ENCODE assay signal across 26 cellular contexts in the genomic region with DNA sequence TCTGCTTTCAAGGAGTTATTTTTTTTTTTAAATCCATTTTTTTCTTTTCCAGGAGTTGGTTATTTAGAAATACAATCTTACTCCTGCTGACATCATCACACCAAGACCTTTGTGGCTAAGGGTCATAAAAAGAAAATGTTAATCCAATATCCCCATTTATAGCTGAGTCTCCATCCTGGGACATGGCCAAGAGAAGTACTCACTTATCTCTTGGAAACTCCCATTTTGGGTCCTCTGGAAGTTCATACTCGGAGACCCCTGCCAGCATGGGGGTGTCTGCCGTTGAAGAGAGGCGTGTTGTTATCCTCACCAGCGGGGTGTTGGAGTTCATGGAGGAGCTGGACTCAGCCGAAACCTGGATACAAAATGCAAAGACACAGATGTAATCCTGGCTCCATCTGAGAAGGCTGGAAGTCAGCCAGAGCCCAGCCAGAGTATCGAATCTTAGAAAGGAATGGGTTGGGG.
"Had no signal": no experiment of that assay in that cellular context is flagged by ENCODE, and none has a peak within 500 bp of the region (broad histone marks: within the 10 kb centered on the region; RNA-seq: fewer than 3 reads in every experiment).

No MANE protein-coding gene starts in this region.

- H3K4me1 Mint-ChIP-seq: activated CD4-positive, alpha-beta T cell treated with anti-CD3 and anti-CD28 coated beads for 36 hours; activated CD8-positive, alpha-beta memory T cell treated with anti-CD3 and anti-CD28 coated beads, Interleukin-2, amount 10 ng/mL, durations not matched to agents 7 days and 5 days; activated naive CD4-positive, alpha-beta T cell treated with anti-CD3 and anti-CD28 coated beads, Interleukin-2, amount 50 U/mL, for 24 hours; activated naive CD8-positive, alpha-beta T cell treated with anti-CD3 and anti-CD28 coated beads, Interleukin-2, amount 50 U/mL, for 24 hours had no signal

- H3K27me3 Mint-ChIP-seq: activated CD8-positive, alpha-beta memory T cell treated with anti-CD3 and anti-CD28 coated beads, Interleukin-2, amount 10 ng/mL, durations not matched to agents 7 days and 5 days; activated naive CD8-positive, alpha-beta T cell treated with anti-CD3 and anti-CD28 coated beads, Interleukin-2, amount 50 U/mL, for 24 hours; natural killer cell treated with Interleukin-12 subunit alpha and Interleukin-12 subunit beta and Interleukin-15 and Interleukin-18, amount 100 ng/mL, for 72 hours had no signal

- H3K4me3 Mint-ChIP-seq: activated CD4-positive, alpha-beta T cell treated with anti-CD3 and anti-CD28 coated beads for 36 hours; activated CD8-positive, alpha-beta memory T cell treated with anti-CD3 and anti-CD28 coated beads, Interleukin-2, amount 10 ng/mL, durations not matched to agents 7 days and 5 days; activated CD8-positive, alpha-beta T cell treated with anti-CD3 and anti-CD28 coated beads, Interleukin-2, amount 10 ng/mL, durations not matched to agents 7 days and 5 days; activated naive CD4-positive, alpha-beta T cell treated with anti-CD3 and anti-CD28 coated beads, Interleukin-2, amount 50 U/mL, for 24 hours; activated naive CD8-positive, alpha-beta T cell treated with anti-CD3 and anti-CD28 coated beads, Interleukin-2, amount 50 U/mL, for 24 hours; brain; endodermal cell; natural killer cell treated with Interleukin-12 subunit alpha and Interleukin-12 subunit beta and Interleukin-15 and Interleukin-18, amount 100 ng/mL, for 72 hours; T-helper 2 cell treated with Interferon-gamma antibody and Interleukin-4, amounts not matched to agents 5 μg/mL and 100 μg/mL, for 36 hours had no signal

- DNase-seq: activated CD4-positive, alpha-beta T cell treated with anti-CD3 and anti-CD28 coated beads for 36 hours; activated CD4-positive, CD25-positive, alpha-beta regulatory T cell; activated CD8-positive, alpha-beta memory T cell treated with anti-CD3 and anti-CD28 coated beads, Interleukin-2, amount 10 ng/mL, durations not matched to agents 7 days and 5 days; activated CD8-positive, alpha-beta T cell treated with anti-CD3 and anti-CD28 coated beads, Interleukin-2, amount 10 ng/mL, durations not matched to agents 7 days and 5 days; activated naive CD8-positive, alpha-beta T cell treated with anti-CD3 and anti-CD28 coated beads, Interleukin-2, amount 50 U/mL, for 24 hours; activated T-cell treated with anti-CD3 and anti-CD28 coated beads, Interleukin-2, amount 50 U/mL, for 48 hours; amygdala; cerebellar nuclear complex; endodermal cell; glutamatergic neuron; islet precursor cell; left ventricle myocardium superior; mucosa of descending colon; right cardiac atrium; stimulated activated CD4-positive, alpha-beta T cell treated with anti-CD3 and anti-CD28 coated beads, Interleukin-2, amount 100 ng/mL, for 48 hours; stimulated activated naive CD4-positive, alpha-beta T cell treated with Interleukin-2 at 50 U/mL for 16 hours; testis; transverse colon had no signal

- H3K4me1 ChIP-seq: testis, transverse colon had no signal

- ATAC-seq: activated CD4-positive, alpha-beta T cell treated with anti-CD3 and anti-CD28 coated beads for 36 hours; activated CD8-positive, alpha-beta memory T cell treated with anti-CD3 and anti-CD28 coated beads, Interleukin-2, amount 10 ng/mL, durations not matched to agents 7 days and 5 days; activated CD8-positive, alpha-beta T cell treated with anti-CD3 and anti-CD28 coated beads, Interleukin-2, amount 10 ng/mL, durations not matched to agents 7 days and 5 days; activated naive CD8-positive, alpha-beta T cell treated with anti-CD3 and anti-CD28 coated beads, Interleukin-2, amount 50 U/mL, for 24 hours; left ventricle myocardium superior; mucosa of descending colon; natural killer cell treated with Interleukin-12 subunit alpha and Interleukin-12 subunit beta and Interleukin-15 and Interleukin-18, amount 100 ng/mL, for 72 hours; right cardiac atrium had no signal

- H3K9me3 ChIP-seq: esophagus muscularis mucosa, mucosa of descending colon, testis, transverse colon had no signal

- H3K36me3 Mint-ChIP-seq: activated CD8-positive, alpha-beta memory T cell treated with anti-CD3 and anti-CD28 coated beads, Interleukin-2, amount 10 ng/mL, durations not matched to agents 7 days and 5 days; activated naive CD4-positive, alpha-beta T cell treated with anti-CD3 and anti-CD28 coated beads, Interleukin-2, amount 50 U/mL, for 24 hours; natural killer cell treated with Interleukin-12 subunit alpha and Interleukin-12 subunit beta and Interleukin-15 and Interleukin-18, amount 100 ng/mL, for 72 hours had no signal

- H3K4me3 ChIP-seq: cardiac muscle cell, esophagus muscularis mucosa, mucosa of descending colon, testis, transverse colon had no signal

- FAIRE-seq: frontal cortex had no signal

- H3K27ac Mint-ChIP-seq: activated CD4-positive, alpha-beta T cell treated with anti-CD3 and anti-CD28 coated beads for 36 hours; activated CD8-positive, alpha-beta memory T cell treated with anti-CD3 and anti-CD28 coated beads, Interleukin-2, amount 10 ng/mL, durations not matched to agents 7 days and 5 days; activated CD8-positive, alpha-beta T cell treated with anti-CD3 and anti-CD28 coated beads, Interleukin-2, amount 10 ng/mL, durations not matched to agents 7 days and 5 days; activated naive CD4-positive, alpha-beta T cell treated with anti-CD3 and anti-CD28 coated beads, Interleukin-2, amount 50 U/mL, for 24 hours; activated naive CD8-positive, alpha-beta T cell treated with anti-CD3 and anti-CD28 coated beads, Interleukin-2, amount 50 U/mL, for 24 hours; activated T-helper 2 cell treated with anti-CD3 and anti-CD28 coated beads, Interferon-gamma antibody, Interleukin-2, Interleukin-4, amounts not matched to agents 10 μg/mL and 5 μg/mL and 100 μg/mL, durations not matched to agents 14 hours and 24 hours and 36 hours; endodermal cell; natural killer cell treated with Interleukin-12 subunit alpha and Interleukin-12 subunit beta and Interleukin-15 and Interleukin-18, amount 100 ng/mL, for 72 hours; T-helper 2 cell treated with Interferon-gamma antibody and Interleukin-4, amounts not matched to agents 5 μg/mL and 100 μg/mL, for 36 hours had no signal

- H3K9me3 Mint-ChIP-seq: activated naive CD4-positive, alpha-beta T cell treated with anti-CD3 and anti-CD28 coated beads, Interleukin-2, amount 50 U/mL, for 24 hours; activated naive CD8-positive, alpha-beta T cell treated with anti-CD3 and anti-CD28 coated beads, Interleukin-2, amount 50 U/mL, for 24 hours; activated T-helper 2 cell treated with anti-CD3 and anti-CD28 coated beads, Interferon-gamma antibody, Interleukin-2, Interleukin-4, amounts not matched to agents 10 μg/mL and 5 μg/mL and 100 μg/mL, durations not matched to agents 14 hours and 24 hours and 36 hours; endodermal cell; natural killer cell treated with Interleukin-12 subunit alpha and Interleukin-12 subunit beta and Interleukin-15 and Interleukin-18, amount 100 ng/mL, for 72 hours had no signal

- H3K27ac ChIP-seq: cardiac muscle cell, esophagus muscularis mucosa, testis, transverse colon had no signal
